ENCODE assay signal across 22 cellular contexts in the genomic region with DNA sequence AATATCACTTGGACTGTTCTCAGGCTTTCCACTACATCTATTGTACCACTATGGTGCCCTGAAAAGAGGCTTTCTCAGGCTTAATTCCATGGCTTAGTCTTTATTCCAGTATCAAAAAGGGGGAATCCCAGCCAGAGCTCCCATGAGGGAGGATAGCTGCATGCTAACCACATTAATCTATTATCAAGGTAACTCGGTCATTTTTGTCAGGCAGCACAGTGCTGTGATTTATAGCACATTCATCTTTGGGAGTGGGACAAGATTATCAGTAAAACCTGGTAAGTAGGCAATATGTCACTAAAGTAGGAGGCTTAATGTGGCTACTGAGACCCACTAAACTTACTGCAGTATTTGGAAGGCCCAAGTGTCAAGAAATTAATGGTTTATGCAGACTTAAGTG. TPM values are rescaled to one million over a fixed set of nuclear protein-coding genes. Genes with fewer than 3 reads are reported as not detected.
DNase-seq lines count a peak whose midpoint lies in the region; ATAC-seq, FAIRE-seq and TF ChIP-seq lines count a peak whose summit lies in the region.
"Had no signal": no experiment of that assay in that cellular context is flagged by ENCODE, and none has a peak within 500 bp of the region (broad histone marks: within the 10 kb centered on the region; RNA-seq: fewer than 3 reads in every experiment).

No MANE protein-coding gene starts in this region.

- peak overlapping the region; percentile 95 for H3K27ac Mint-ChIP-seq in activated CD4-positive, alpha-beta T cell treated with anti-CD3 and anti-CD28 coated beads, Interleukin-2, amount 10 ng/mL, durations not matched to agents 7 days and 5 days
- H3K27ac Mint-ChIP-seq in activated CD8-positive, alpha-beta T cell treated with anti-CD3 and anti-CD28 coated beads, Interleukin-2, amount 10 ng/mL, durations not matched to agents 7 days and 5 days = peak overlapping the region; percentile 97
- peak overlapping the region; percentile 75 for H3K27ac Mint-ChIP-seq in memory B cell
- H3K27ac Mint-ChIP-seq: H9, WTC11 had no signal

- POLR2A ChIA-PET in activated CD4-positive, alpha-beta T cell treated with anti-CD3 and anti-CD28 coated beads, Interleukin-2, amount 10 ng/mL, durations not matched to agents 7 days and 5 days (lab: Charles Lee) = interaction anchor here (0.8 kb wide), 1 partner anchor 29 kb away, joined by 3 read pairs; no protein-coding TSS in a partner anchor
- POLR2A ChIA-PET in activated CD8-positive, alpha-beta T cell treated with anti-CD3 and anti-CD28 coated beads, Interleukin-2, amount 10 ng/mL, durations not matched to agents 7 days and 5 days (lab: Charles Lee) = interaction anchor here (0.6 to 20.6 kb wide), 8 partner anchors 10 to 680 kb away, joined by 3 to 904 read pairs (median 118); no protein-coding TSS in a partner anchor

- H3K4me3 ChIP-seq in sigmoid colon = no peak overlapping the region
- H3K4me3 ChIP-seq: MG63, mucosa of descending colon, stomach, upper lobe of left lung had no signal

- no peak for TF ChIP-seq CTCF in sigmoid colon (IDR thresholded peaks at IDR 0.05)

- no peaks in the 10 kb centered on the region for H3K27me3 Mint-ChIP-seq in activated CD4-positive, alpha-beta T cell treated with anti-CD3 and anti-CD28 coated beads, Interleukin-2, amount 10 ng/mL, durations not matched to agents 7 days and 5 days
- no peaks in the 10 kb centered on the region for H3K27me3 Mint-ChIP-seq in activated CD8-positive, alpha-beta T cell treated with anti-CD3 and anti-CD28 coated beads, Interleukin-2, amount 10 ng/mL, durations not matched to agents 7 days and 5 days (ENCODE audit: low read depth)
- no peaks in the 10 kb centered on the region for H3K27me3 Mint-ChIP-seq in memory B cell

- 75 to 76% methylated on average over 1 of the region's 1 CpG for WGBS in sigmoid colon, 2 donors

- H3K36me3 Mint-ChIP-seq in activated CD4-positive, alpha-beta T cell treated with anti-CD3 and anti-CD28 coated beads, Interleukin-2, amount 10 ng/mL, durations not matched to agents 7 days and 5 days (ENCODE audit: low read depth) = peaks cover 94% of the 10 kb centered on the region
- peaks cover 94% of the 10 kb centered on the region for H3K36me3 Mint-ChIP-seq in activated CD8-positive, alpha-beta T cell treated with anti-CD3 and anti-CD28 coated beads, Interleukin-2, amount 10 ng/mL, durations not matched to agents 7 days and 5 days (ENCODE audit: low read depth)
- H3K36me3 Mint-ChIP-seq in memory B cell = peaks cover 2% of the 10 kb centered on the region
- H3K36me3 Mint-ChIP-seq: WTC11 had no signal

- H3K36me3 ChIP-seq in sigmoid colon = no peaks in the 10 kb centered on the region
- H3K36me3 ChIP-seq: MG63, stomach, upper lobe of left lung had no signal

- H3K9me3 Mint-ChIP-seq in activated CD4-positive, alpha-beta T cell treated with anti-CD3 and anti-CD28 coated beads, Interleukin-2, amount 10 ng/mL, durations not matched to agents 7 days and 5 days = no peaks in the 10 kb centered on the region
- no peaks in the 10 kb centered on the region for H3K9me3 Mint-ChIP-seq in activated CD8-positive, alpha-beta T cell treated with anti-CD3 and anti-CD28 coated beads, Interleukin-2, amount 10 ng/mL, durations not matched to agents 7 days and 5 days (ENCODE audit: insufficient read depth)
- H3K9me3 Mint-ChIP-seq in memory B cell = no peaks in the 10 kb centered on the region
- H3K9me3 Mint-ChIP-seq: H9, WTC11 had no signal

- peak overlapping the region; percentile 85 for H3K4me3 Mint-ChIP-seq in activated CD4-positive, alpha-beta T cell treated with anti-CD3 and anti-CD28 coated beads, Interleukin-2, amount 10 ng/mL, durations not matched to agents 7 days and 5 days
- peak overlapping the region; percentile 89 for H3K4me3 Mint-ChIP-seq in activated CD8-positive, alpha-beta T cell treated with anti-CD3 and anti-CD28 coated beads, Interleukin-2, amount 10 ng/mL, durations not matched to agents 7 days and 5 days
- H3K4me3 Mint-ChIP-seq in memory B cell = peak overlapping the region; percentile 18
- H3K4me3 Mint-ChIP-seq: H9, WTC11 had no signal

- TF ChIP-seq POLR2A in GM12891 (IDR thresholded peaks at IDR 0.05; ENCODE audit: low read depth, low read length) = no peak
- no peak for TF ChIP-seq POLR2A in sigmoid colon (IDR thresholded peaks at IDR 0.05)

- H3K27ac ChIP-seq in sigmoid colon = no peak overlapping the region
- H3K27ac ChIP-seq: upper lobe of left lung had no signal

- no peak for DNase-seq in activated CD4-positive, alpha-beta T cell treated with anti-CD3 and anti-CD28 coated beads, Interleukin-2, amount 10 ng/mL, durations not matched to agents 7 days and 5 days
- DNase-seq in activated CD4-positive, alpha-beta T cell treated with anti-CD3 and anti-CD28 coated beads, Interleukin-2, amount 50 U/mL, for 1 hour = no peak
- DNase-seq in GM12891 (ENCODE audit: insufficient read length, low spot score) (no peak), memory B cell (ENCODE audit: low spot score in 2 of 2) (no peak), NCI-H1436 treated with DMSO at 0.1 percent for 48 hours (lab: John Stamatoyannopoulos, UW) (no peak), sigmoid colon (no peak), GF-D8 (lab: John Stamatoyannopoulos, UW) (no peak)
- DNase-seq in activated CD8-positive, alpha-beta T cell treated with anti-CD3 and anti-CD28 coated beads, Interleukin-2, amount 10 ng/mL, durations not matched to agents 7 days and 5 days = no peak
- DNase-seq: cerebellar nuclear complex, DND-41, H9, left ventricle myocardium superior, MG63, mucosa of descending colon, NCI-H1694, NCI-H345, retina, stomach, SW 1271, upper lobe of left lung had no signal

- CTCF ChIA-PET in activated CD4-positive, alpha-beta T cell treated with anti-CD3 and anti-CD28 coated beads, Interleukin-2, amount 10 ng/mL, durations not matched to agents 7 days and 5 days (lab: Charles Lee) = interaction anchor here (1.3 to 4.8 kb wide), 7 partner anchors 9 to 540 kb away, joined by 4 to 32 read pairs (median 12); no protein-coding TSS in a partner anchor
- CTCF ChIA-PET in activated CD8-positive, alpha-beta T cell treated with anti-CD3 and anti-CD28 coated beads, Interleukin-2, amount 10 ng/mL, durations not matched to agents 7 days and 5 days (lab: Charles Lee) = interaction anchor here (1.3 to 6.3 kb wide), 8 partner anchors 13 to 540 kb away, joined by 3 to 52 read pairs (median 16); no protein-coding TSS in a partner anchor

- no peaks in the 10 kb centered on the region for H3K9me3 ChIP-seq in sigmoid colon
- H3K9me3 ChIP-seq: MG63, mucosa of descending colon, stomach, upper lobe of left lung had no signal

- intact Hi-C loops in sigmoid colon (cut with DNase I) = no loop called here

- H3K4me1 Mint-ChIP-seq in activated CD4-positive, alpha-beta T cell treated with anti-CD3 and anti-CD28 coated beads, Interleukin-2, amount 10 ng/mL, durations not matched to agents 7 days and 5 days = peaks cover 91% of the 10 kb centered on the region
- H3K4me1 Mint-ChIP-seq in activated CD8-positive, alpha-beta T cell treated with anti-CD3 and anti-CD28 coated beads, Interleukin-2, amount 10 ng/mL, durations not matched to agents 7 days and 5 days (ENCODE audit: low read depth) = peaks cover 91% of the 10 kb centered on the region
- peaks cover 50% of the 10 kb centered on the region for H3K4me1 Mint-ChIP-seq in memory B cell
- H3K4me1 Mint-ChIP-seq: H9, WTC11 had no signal

- no peak for TF ChIP-seq EP300 in sigmoid colon (IDR thresholded peaks at IDR 0.05)

- no peak for ATAC-seq in activated CD8-positive, alpha-beta T cell treated with anti-CD3 and anti-CD28 coated beads, Interleukin-2, amount 10 ng/mL, durations not matched to agents 7 days and 5 days
- no peak for ATAC-seq in memory B cell (ENCODE audit: low read depth)
- ATAC-seq: HepG2, left ventricle myocardium superior, mucosa of descending colon, WTC11 had no signal

- peaks cover 0 to 7% (median 0%) of the 10 kb centered on the region in 4 donors for H3K4me1 ChIP-seq in sigmoid colon

- FAIRE-seq in GM12891 (lab: Jason Lieb, UNC) = peak; percentile 55
- FAIRE-seq: HepG2 had no signal

- H3K27me3 ChIP-seq in sigmoid colon = no peaks in the 10 kb centered on the region
- H3K27me3 ChIP-seq: MG63, stomach, upper lobe of left lung had no signal

TF ChIP-seq in GM12891, 5 proteins besides CTCF, POLR2A, EP300 and RAD21:
- TF ChIP-seq POLR2AphosphoS5 (IDR thresholded peaks at IDR 0.05; ENCODE audit: low read depth, low read length) = no peak
- no peak for TF ChIP-seq PAX5 (IDR thresholded peaks at IDR 0.05; ENCODE audit: insufficient read depth, low read length, severe bottlenecking)
- TF ChIP-seq SPI1 (IDR thresholded peaks at IDR 0.05; ENCODE audit: low read depth, low read length) = no peak
- no peak for TF ChIP-seq POU2F2 (IDR thresholded peaks at IDR 0.05; ENCODE audit: low read depth, low read length)
- TF ChIP-seq TAF1 (IDR thresholded peaks at IDR 0.05; ENCODE audit: low read depth, low read length) = no peak
TF ChIP-seq in GM12891: peak in this region for 0.

RNA-seq across cellular contexts. Expression of a gene that starts 58.9 kb away (rescaled TPM):
- 100 to 1,000 TPM; 169 to 233 TPM for total RNA-seq in activated CD4-positive, alpha-beta T cell treated with anti-CD3 and anti-CD28 coated beads, Interleukin-2, amount 10 ng/mL, durations not matched to agents 7 days and 5 days
- 280 TPM for polyA plus RNA-seq in GM12891 (2012; ENCODE audit: low read depth, missing spikeins)
- total RNA-seq in activated CD8-positive, alpha-beta T cell treated with anti-CD3 and anti-CD28 coated beads, Interleukin-2, amount 10 ng/mL, durations not matched to agents 7 days and 5 days = 100 to 1,000 TPM; 130 to 147 TPM
- total RNA-seq in sigmoid colon = 100 to 1,000 TPM; 115 to 192 (median 164) TPM
- polyA plus RNA-seq in sigmoid colon = 100 to 1,000 TPM; 136 to 274 (median 160) TPM

Comparison
In these comparisons a context has a peak if more than half of its experiments do, and no peak if none do; other contexts are left out.
1. H3K4me3 Mint-ChIP-seq: peak in every context shown above with its lines; median percentile 89 in activated CD8-positive, alpha-beta T cell treated with anti-CD3 and anti-CD28 coated beads, Interleukin-2, amount 10 ng/mL, durations not matched to agents 7 days and 5 days; 85 in activated CD4-positive, alpha-beta T cell treated with anti-CD3 and anti-CD28 coated beads, Interleukin-2, amount 10 ng/mL, durations not matched to agents 7 days and 5 days; 18 in memory B cell.